ENCODE assay signal across 11 cellular contexts in genomic region chr2:96241227-96241626, GRCh38. TPM values are rescaled to one million over a fixed set of nuclear protein-coding genes. Genes with fewer than 3 reads are reported as not detected.
A peak's percentile ranks its signal among the peaks of the same experiment; 100 is the strongest.
DNase-seq lines count a peak whose midpoint lies in the region; ATAC-seq and TF ChIP-seq lines count a peak whose summit lies in the region.
"Had no signal": no experiment of that assay in that cellular context is flagged by ENCODE, and none has a peak within 500 bp of the region (broad histone marks: within the 10 kb centered on the region; RNA-seq: fewer than 3 reads in every experiment).

No MANE protein-coding gene starts in this region.

- H3K9me3 Mint-ChIP-seq in activated naive CD8-positive, alpha-beta T cell treated with anti-CD3 and anti-CD28 coated beads, Interleukin-2, amount 10 ng/mL, durations not matched to agents 7 days and 5 days, result no peaks in the 10 kb centered on the region
- H3K9me3 Mint-ChIP-seq in naive thymus-derived CD4-positive, alpha-beta T cell, result peaks cover 0 to 10% (median 0%) of the 10 kb centered on the region in 11 donors

- POLR2A ChIA-PET in activated naive CD8-positive, alpha-beta T cell treated with anti-CD3 and anti-CD28 coated beads, Interleukin-2, amount 10 ng/mL, durations not matched to agents 7 days and 5 days (lab: Charles Lee), result interaction anchor here (0.9 to 4.8 kb wide), 9 partner anchors 8 to 67 kb away, joined by 3 to 42 read pairs (median 6); partner anchors contain the start of gene STARD7
- POLR2A ChIA-PET in naive thymus-derived CD4-positive, alpha-beta T cell (lab: Charles Lee), result interaction anchor here (1.1 to 3.0 kb wide), 3 partner anchors 18 to 33 kb away, joined by 5 to 12 read pairs (median 7); partner anchors contain the start of genes CIAO1, STARD7 and TMEM127
- POLR2A ChIA-PET in A673 (lab: Charles Lee; ENCODE audit: low non-redundant PET), result no interaction called here

- no peaks in the 10 kb centered on the region for H3K27me3 Mint-ChIP-seq in activated naive CD8-positive, alpha-beta T cell treated with anti-CD3 and anti-CD28 coated beads, Interleukin-2, amount 10 ng/mL, durations not matched to agents 7 days and 5 days
- H3K27me3 Mint-ChIP-seq in naive thymus-derived CD4-positive, alpha-beta T cell, result no peaks in the 10 kb centered on the region

- peak overlapping the region; percentile 97 for H3K27ac Mint-ChIP-seq in activated naive CD8-positive, alpha-beta T cell treated with anti-CD3 and anti-CD28 coated beads, Interleukin-2, amount 10 ng/mL, durations not matched to agents 7 days and 5 days
- H3K27ac Mint-ChIP-seq in naive thymus-derived CD4-positive, alpha-beta T cell, result peak overlapping the region; percentile 91 to 96 (median 94)

- peaks cover 24% of the 10 kb centered on the region in 2 donors for H3K4me1 ChIP-seq in naive thymus-derived CD4-positive, alpha-beta T cell (ENCODE audit: control insufficient read depth in 2 of 2, insufficient read depth in 2 of 2, low read length in 2 of 2)
- H3K4me1 ChIP-seq in A673 (ENCODE audit: insufficient read depth, low read length, poor library complexity, severe bottlenecking), result peaks cover 7% of the 10 kb centered on the region

- H3K36me3 ChIP-seq in GM06990 (ENCODE audit: control insufficient read depth, insufficient read depth, low read length) (peaks cover 1% of the 10 kb centered on the region; the same call in 1 of the 2 replicates), KOPT-K1 (ENCODE audit: insufficient read depth, low read length) (no peaks in the 10 kb centered on the region), A673 (ENCODE audit: insufficient read depth, low read length, poor library complexity, severe bottlenecking) (no peaks in the 10 kb centered on the region)
- no peaks in the 10 kb centered on the region for H3K36me3 ChIP-seq in naive thymus-derived CD4-positive, alpha-beta T cell (ENCODE audit: control insufficient read depth in 2 of 3, insufficient read depth in 3 of 3, low read length in 3 of 3)

- H3K4me3 ChIP-seq in GM06990 (replicated peaks; ENCODE audit: low read depth, low read length) (no peak overlapping the region), A673 (ENCODE audit: low read depth, low read length, poor library complexity, severe bottlenecking) (no peak overlapping the region)
- no peak overlapping the region for H3K4me3 ChIP-seq in naive thymus-derived CD4-positive, alpha-beta T cell (ENCODE audit: low read length)
- H3K4me3 ChIP-seq: lung had no signal

- CTCF ChIA-PET in naive thymus-derived CD4-positive, alpha-beta T cell (lab: Charles Lee), result no interaction called here
- CTCF ChIA-PET in A673 (lab: Charles Lee), result interaction anchor here (0.5 kb wide), 1 partner anchor 34 kb away, joined by 10 read pairs; no protein-coding TSS in a partner anchor

- TF ChIP-seq CTCF in GM06990 (IDR thresholded peaks at IDR 0.05; ENCODE audit: insufficient read depth, low read length, poor library complexity, severe bottlenecking), result peak; percentile 45
- no peak for TF ChIP-seq CTCF in A673 (conservative IDR thresholded peaks at IDR 0.05; ENCODE audit: low read depth, low read length)

- H3K27me3 ChIP-seq in GM06990 (replicated peaks; ENCODE audit: control insufficient read depth, insufficient read depth, low read length), result no peaks in the 10 kb centered on the region
- H3K27me3 ChIP-seq in naive thymus-derived CD4-positive, alpha-beta T cell (ENCODE audit: control insufficient read depth in 2 of 2, insufficient read depth in 2 of 2, low read length in 2 of 2), result no peaks in the 10 kb centered on the region
- no peaks in the 10 kb centered on the region for H3K27me3 ChIP-seq in A673 (replicated peaks; ENCODE audit: insufficient read depth, low read depth, low read length, poor library complexity)

- peaks cover 35% of the 10 kb centered on the region for H3K4me1 Mint-ChIP-seq in activated naive CD8-positive, alpha-beta T cell treated with anti-CD3 and anti-CD28 coated beads, Interleukin-2, amount 10 ng/mL, durations not matched to agents 7 days and 5 days
- H3K4me1 Mint-ChIP-seq in naive thymus-derived CD4-positive, alpha-beta T cell, result peaks cover 21 to 49% (median 44%) of the 10 kb centered on the region in 7 donors

- intact Hi-C loops in naive thymus-derived CD4-positive, alpha-beta T cell (cut with micrococcal nuclease), result no loop called here
- intact Hi-C loops in A673 (cut with micrococcal nuclease; ENCODE audit: unreplicated experiment), result no loop called here

- no peak for DNase-seq in GM06990 (ENCODE audit: extremely low read depth, insufficient read length)
- no peak for DNase-seq in activated naive CD8-positive, alpha-beta T cell treated with anti-CD3 and anti-CD28 coated beads, Interleukin-2, amount 10 ng/mL, durations not matched to agents 7 days and 5 days
- DNase-seq in naive thymus-derived CD4-positive, alpha-beta T cell, result no peak
- DNase-seq in A673 (ENCODE audit: low spot score), result no peak
- no peak for DNase-seq in stimulated activated CD4-positive, alpha-beta T cell treated with anti-CD3 and anti-CD28 coated beads, Interleukin-4, amount 100 ng/mL, for 24 hours
- no peak for DNase-seq in CD1c-positive myeloid dendritic cell (ENCODE audit: extremely low spot score)
- DNase-seq in nucleus accumbens (lab: John Stamatoyannopoulos, UW), result no peak
- DNase-seq: activated CD4-positive, alpha-beta T cell treated with anti-CD3 and anti-CD28 coated beads, Interleukin-2, amount 50 U/mL, for 1 hour; NCI-H1436 had no signal

- ATAC-seq in activated naive CD8-positive, alpha-beta T cell treated with anti-CD3 and anti-CD28 coated beads, Interleukin-2, amount 10 ng/mL, durations not matched to agents 7 days and 5 days (ENCODE audit: low read depth), result no peak
- no peak for ATAC-seq in naive thymus-derived CD4-positive, alpha-beta T cell

- peak overlapping the region; percentile 74 for H3K4me3 Mint-ChIP-seq in activated naive CD8-positive, alpha-beta T cell treated with anti-CD3 and anti-CD28 coated beads, Interleukin-2, amount 10 ng/mL, durations not matched to agents 7 days and 5 days
- peak overlapping the region in 8 of 10 donors; percentile 6 to 79 (median 67) for H3K4me3 Mint-ChIP-seq in naive thymus-derived CD4-positive, alpha-beta T cell

- H3K9me3 ChIP-seq in KOPT-K1 (ENCODE audit: insufficient read depth, low read length, poor library complexity, severe bottlenecking) (no peaks in the 10 kb centered on the region), A673 (ENCODE audit: low read depth, low read length, poor library complexity, severe bottlenecking) (no peaks in the 10 kb centered on the region)
- no peaks in the 10 kb centered on the region for H3K9me3 ChIP-seq in naive thymus-derived CD4-positive, alpha-beta T cell (ENCODE audit: control insufficient read depth in 2 of 3, low read length in 3 of 3)

- H3K27ac ChIP-seq in KOPT-K1 (ENCODE audit: low read depth, low read length, poor library complexity, severe bottlenecking) (peak overlapping the region; percentile 61), A673 (ENCODE audit: low read depth, low read length, poor library complexity, severe bottlenecking) (no peak overlapping the region)
- peak overlapping the region; percentile 67 for H3K27ac ChIP-seq in naive thymus-derived CD4-positive, alpha-beta T cell (ENCODE audit: low read depth, low read length)

- peaks cover 14% of the 10 kb centered on the region for H3K36me3 Mint-ChIP-seq in activated naive CD8-positive, alpha-beta T cell treated with anti-CD3 and anti-CD28 coated beads, Interleukin-2, amount 10 ng/mL, durations not matched to agents 7 days and 5 days
- H3K36me3 Mint-ChIP-seq in naive thymus-derived CD4-positive, alpha-beta T cell, result peaks cover 0 to 21% (median 0%) of the 10 kb centered on the region in 5 donors

- no TSS peak for BruUV-seq in A673 (replicated peaks; lab: Mats Ljungman, UMichigan)

RNA-seq across cellular contexts. Expression of gene TMEM127, which starts 24.6 kb away (rescaled TPM):
- 10 to 100 TPM; 33.4 to 39.1 TPM for total RNA-seq in activated naive CD8-positive, alpha-beta T cell treated with anti-CD3 and anti-CD28 coated beads, Interleukin-2, amount 10 ng/mL, durations not matched to agents 7 days and 5 days
- 10 to 100 TPM; 33.7 to 69.0 (median 40.4) TPM for total RNA-seq in naive thymus-derived CD4-positive, alpha-beta T cell
- 10 to 100 TPM; 23.6 to 38.0 TPM for polyA plus RNA-seq in naive thymus-derived CD4-positive, alpha-beta T cell
- total RNA-seq in A673 (2021), result 23.6 and 25.5 TPM in 2 replicates

RNA-seq across cellular contexts. Expression of gene CIAO1, which starts 24.8 kb away (rescaled TPM):
- total RNA-seq in activated naive CD8-positive, alpha-beta T cell treated with anti-CD3 and anti-CD28 coated beads, Interleukin-2, amount 10 ng/mL, durations not matched to agents 7 days and 5 days, result 10 to 100 TPM; 66.2 to 68.2 TPM
- total RNA-seq in naive thymus-derived CD4-positive, alpha-beta T cell, result 10 to 100 TPM; 62.1 to 85.3 (median 71.6) TPM
- polyA plus RNA-seq in naive thymus-derived CD4-positive, alpha-beta T cell, result 100 to 1,000 TPM in 1 of 2 donors, 10 to 100 TPM in 1; 85.5 to 115 TPM
- total RNA-seq in A673 (2021), result 76.8 and 79.7 TPM in 2 replicates

RNA-seq across cellular contexts. Expression of gene STARD7, which starts 32.6 kb away (rescaled TPM):
- total RNA-seq in activated naive CD8-positive, alpha-beta T cell treated with anti-CD3 and anti-CD28 coated beads, Interleukin-2, amount 10 ng/mL, durations not matched to agents 7 days and 5 days, result 100 to 1,000 TPM; 105 to 114 TPM
- 100 to 1,000 TPM in 1 of 5 experiments, 10 to 100 TPM in 4; 56.5 to 133 (median 74.2) TPM for total RNA-seq in naive thymus-derived CD4-positive, alpha-beta T cell
- polyA plus RNA-seq in naive thymus-derived CD4-positive, alpha-beta T cell, result 100 to 1,000 TPM; 106 to 120 TPM
- 189 and 201 TPM in 2 replicates for total RNA-seq in A673 (2021)
